6 cellular contexts compared by ENCODE assay signal in the genomic region with DNA sequence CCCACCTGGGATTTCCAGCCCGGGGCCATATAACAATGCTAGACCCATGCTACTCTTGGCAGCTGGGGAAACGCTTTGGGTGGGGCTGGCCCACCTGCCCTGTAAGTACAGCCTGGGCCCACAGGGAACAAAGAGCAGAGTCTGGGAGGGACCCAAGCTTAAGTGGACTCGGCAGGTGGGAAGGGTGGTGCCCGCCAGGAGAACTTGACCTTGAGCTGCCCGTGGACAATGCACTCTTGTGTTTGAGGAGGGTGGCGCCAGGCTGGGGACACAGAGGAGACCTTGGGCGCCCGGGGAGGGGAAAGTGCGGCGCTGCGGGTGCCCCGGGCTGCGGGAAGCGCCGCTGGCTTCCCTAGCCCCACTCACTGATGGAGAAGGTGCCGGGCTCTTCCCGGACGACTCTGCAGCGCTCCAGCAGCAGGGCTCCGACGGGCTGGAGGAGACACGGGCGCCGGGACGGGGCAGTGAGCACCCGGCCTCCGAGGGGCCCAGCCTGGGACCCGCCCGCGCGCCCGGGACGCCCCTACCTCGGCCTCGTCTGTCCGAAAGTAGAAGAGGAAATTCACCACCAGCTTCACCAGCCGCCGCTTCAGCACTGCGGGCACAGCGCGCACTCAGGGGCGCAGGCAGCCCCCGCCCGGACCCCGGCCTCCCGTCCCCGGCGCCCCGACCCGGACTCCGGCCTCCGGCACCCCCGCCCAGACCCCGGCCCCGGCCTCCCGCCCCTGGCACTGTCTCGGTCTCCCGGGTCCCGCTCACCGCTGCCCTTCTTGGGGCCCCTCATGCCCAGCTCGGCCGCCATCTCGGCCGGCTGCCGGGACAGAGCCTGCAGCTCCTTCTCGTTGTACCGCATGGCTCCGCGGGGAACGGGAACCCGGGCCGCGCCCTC.
A peak's percentile ranks its signal among the peaks of the same experiment; 100 is the strongest.
DNase-seq lines count a peak whose midpoint lies in the region; TF ChIP-seq lines count a peak whose summit lies in the region.

No MANE protein-coding gene starts in this region.

- H3K4me3 Mint-ChIP-seq in activated T-cell treated with anti-CD3 and anti-CD28 coated beads, Interleukin-2, amount 50 U/mL, for 24 hours: peak overlapping the region; percentile 94
- peak overlapping the region; percentile 89 for H3K4me3 Mint-ChIP-seq in nephron progenitor cell

- H3K9me2 ChIP-seq in MM.1S (replicated peaks; ENCODE audit: insufficient read depth, low read length): no peaks in the 10 kb centered on the region

- peak overlapping the region; percentile 89 for H3K4me3 ChIP-seq in MM.1S (ENCODE audit: low read length)
- H3K4me3 ChIP-seq in brain microvascular endothelial cell (ENCODE audit: low read depth, low read length): peak overlapping the region; percentile 81

- peak overlapping the region; percentile 36; the same call in 1 of the 2 replicates for H3K27ac ChIP-seq in MM.1S (ENCODE audit: low read length)
- peak overlapping the region; percentile 91 for H3K27ac ChIP-seq in brain microvascular endothelial cell

- 0 out of 2 replicates have a peak, but pooled peaks cover 3% of the 10 kb centered on the region for H3K36me3 ChIP-seq in MM.1S (replicated peaks; ENCODE audit: insufficient read depth, low read length)
- peaks cover 26% of the 10 kb centered on the region for H3K36me3 ChIP-seq in brain microvascular endothelial cell (replicated peaks)

- peaks cover 51% of the 10 kb centered on the region for H3F3A ChIP-seq in MM.1S (ENCODE audit: insufficient read depth, low read length)

- H3K27me3 ChIP-seq in MM.1S (replicated peaks; ENCODE audit: insufficient read depth, low read length) (no peaks in the 10 kb centered on the region), brain microvascular endothelial cell (replicated peaks) (no peaks in the 10 kb centered on the region)

- peak overlapping the region; percentile 96 for H3K27ac Mint-ChIP-seq in activated T-cell treated with anti-CD3 and anti-CD28 coated beads, Interleukin-2, amount 50 U/mL, for 24 hours
- no peak overlapping the region for H3K27ac Mint-ChIP-seq in nephron progenitor cell

- no peaks in the 10 kb centered on the region for H3K27me3 Mint-ChIP-seq in activated T-cell treated with anti-CD3 and anti-CD28 coated beads, Interleukin-2, amount 50 U/mL, for 24 hours
- H3K27me3 Mint-ChIP-seq in nephron progenitor cell (ENCODE audit: low read depth, poor library complexity): no peaks in the 10 kb centered on the region

- H3K9me3 ChIP-seq in MM.1S (replicated peaks; ENCODE audit: insufficient read depth, low read length): no peaks in the 10 kb centered on the region

- H3K9me3 Mint-ChIP-seq in activated T-cell treated with anti-CD3 and anti-CD28 coated beads, Interleukin-2, amount 50 U/mL, for 24 hours: no peaks in the 10 kb centered on the region
- no peaks in the 10 kb centered on the region for H3K9me3 Mint-ChIP-seq in nephron progenitor cell

- peaks cover 17% of the 10 kb centered on the region; the same call in 1 of the 2 replicates for H3K4me1 ChIP-seq in MM.1S (ENCODE audit: low read length)

- TF ChIP-seq CTCF in MM.1S (IDR thresholded peaks at IDR 0.05; ENCODE audit: low read length) (no peak), brain microvascular endothelial cell (IDR thresholded peaks at IDR 0.05; ENCODE audit: low read depth, low read length, missing control alignments) (no peak), nephron progenitor cell (IDR thresholded peaks at IDR 0.05) (no peak)

- peaks cover 95% of the 10 kb centered on the region for H3K79me2 ChIP-seq in MM.1S (ENCODE audit: low read length)

- DNase-seq in activated T-cell treated with anti-CD3 and anti-CD28 coated beads, Interleukin-2, amount 50 U/mL, for 24 hours: no peak
- DNase-seq in activated T-cell treated with anti-CD3 and anti-CD28 coated beads, Interleukin-2, amount 50 U/mL, for 48 hours: no peak
- DNase-seq in MM.1S: peak; percentile 44
- DNase-seq in brain microvascular endothelial cell: no peak
- no peak for DNase-seq in nephron progenitor cell
- DNase-seq in dedifferentiated amniotic fluid mesenchymal stem cell (ENCODE audit: extremely low spot score): no peak

- peak overlapping the region; percentile 92 for H3K9ac ChIP-seq in MM.1S (ENCODE audit: low read length)

- peaks cover 23% of the 10 kb centered on the region for H4K20me1 ChIP-seq in MM.1S (ENCODE audit: insufficient read depth, low read length)

- peaks cover 60% of the 10 kb centered on the region for H3K4me1 Mint-ChIP-seq in activated T-cell treated with anti-CD3 and anti-CD28 coated beads, Interleukin-2, amount 50 U/mL, for 24 hours (ENCODE audit: low read depth)
- H3K4me1 Mint-ChIP-seq in nephron progenitor cell: peaks cover 54% of the 10 kb centered on the region

- H3K4me2 ChIP-seq in MM.1S (ENCODE audit: low read depth, low read length): peak overlapping the region; percentile 83

- peaks cover 90% of the 10 kb centered on the region for H3K36me3 Mint-ChIP-seq in activated T-cell treated with anti-CD3 and anti-CD28 coated beads, Interleukin-2, amount 50 U/mL, for 24 hours (ENCODE audit: low read depth)
- H3K36me3 Mint-ChIP-seq in nephron progenitor cell (ENCODE audit: low read depth): peaks cover 17% of the 10 kb centered on the region

- in situ Hi-C loops in brain microvascular endothelial cell (cut with HindIII; ENCODE audit: low pct_ligation_motif_present, low sequenced_read_pairs): loop anchor here (5.0 kb wide), 1 partner anchor 92 kb away; a partner anchor contains a TSS

- H2AFZ ChIP-seq in MM.1S (ENCODE audit: low read length): 0 out of 2 replicates have a peak overlapping the region, but pooled peaks have one; percentile 13
